In genomic region chr6:16258709-16259075, GRCh38 we compare ENCODE assay signal across 28 cellular contexts. TPM values are rescaled to one million over a fixed set of nuclear protein-coding genes. Genes with fewer than 3 reads are reported as not detected.
DNase-seq lines count a peak whose midpoint lies in the region; ATAC-seq and TF ChIP-seq lines count a peak whose summit lies in the region.
"Had no signal": no experiment of that assay in that cellular context is flagged by ENCODE, and none has a peak within 500 bp of the region (broad histone marks: within the 10 kb centered on the region; RNA-seq: fewer than 3 reads in every experiment).

No MANE protein-coding gene starts in this region.

- H3K27ac ChIP-seq in cardiac muscle cell (peak overlapping the region; percentile 82), left ventricle myocardium inferior (replicated peaks) (peak overlapping the region; percentile 74), ovary (peak overlapping the region; percentile 3 to 63), uterus (peak overlapping the region; percentile 66 to 80)
- H3K27ac ChIP-seq: A549, epithelial cell of prostate, hepatocyte, pancreas, right lobe of liver, WERI-Rb-1 had no signal

- H3K36me3 ChIP-seq in cardiac muscle cell (no peaks in the 10 kb centered on the region), left ventricle myocardium inferior (peaks cover 29% of the 10 kb centered on the region), ovary (no peaks in the 10 kb centered on the region), uterus (no peaks in the 10 kb centered on the region)
- H3K36me3 ChIP-seq: right lobe of liver, transverse colon, WERI-Rb-1 had no signal

- TF ChIP-seq EP300 in ovary (IDR thresholded peaks at IDR 0.05) = no peak

- no peak for TF ChIP-seq POLR2A in ovary (IDR thresholded peaks at IDR 0.05)
- TF ChIP-seq POLR2A in uterus (IDR thresholded peaks at IDR 0.05) = no peak

- ATAC-seq in left cardiac atrium (no peak), left colon (no peak)
- ATAC-seq: A549; CD8-positive, alpha-beta T cell; naive thymus-derived CD8-positive, alpha-beta T cell; right lobe of liver had no signal

- H3K27me3 ChIP-seq in cardiac muscle cell (no peaks in the 10 kb centered on the region), left ventricle myocardium inferior (ENCODE audit: low read depth) (no peaks in the 10 kb centered on the region), ovary (no peaks in the 10 kb centered on the region), uterus (no peaks in the 10 kb centered on the region)
- H3K27me3 ChIP-seq: hepatocyte, pancreas, right lobe of liver, transverse colon had no signal

- TF ChIP-seq CTCF in cardiac muscle cell (IDR thresholded peaks at IDR 0.05; ENCODE audit: low read depth, low read length) (no peak), left ventricle myocardium inferior (IDR thresholded peaks at IDR 0.05; ENCODE audit: borderline replicate concordance) (no peak), ovary (IDR thresholded peaks at IDR 0.05) (no peak), uterus (IDR thresholded peaks at IDR 0.05) (no peak)

- H3K9me3 ChIP-seq in cardiac muscle cell (ENCODE audit: low read depth) (no peaks in the 10 kb centered on the region), left ventricle myocardium inferior (replicated peaks) (no peaks in the 10 kb centered on the region), ovary (no peaks in the 10 kb centered on the region), uterus (no peaks in the 10 kb centered on the region)
- H3K9me3 ChIP-seq: A549, pancreas, right lobe of liver, transverse colon had no signal

- H3K4me1 ChIP-seq in cardiac muscle cell (ENCODE audit: low read depth) (peaks cover 15% of the 10 kb centered on the region), left ventricle myocardium inferior (peaks cover 44% of the 10 kb centered on the region), ovary (ENCODE audit: insufficient read depth) (peaks cover 7% of the 10 kb centered on the region), uterus (no peaks in the 10 kb centered on the region)
- H3K4me1 ChIP-seq: A549, pancreas, right lobe of liver, transverse colon had no signal

- no peak for DNase-seq in cardiac muscle cell (ENCODE audit: low read depth in 1 of 2, low spot score in 1 of 2)
- DNase-seq in left cardiac atrium = no peak
- no peak for DNase-seq in left ventricle myocardium inferior
- peak in 1 of 5 donors; percentile 52 for DNase-seq in ovary
- DNase-seq in uterus = no peak
- DNase-seq in left colon = no peak
- DNase-seq in NCI-H2171 (lab: John Stamatoyannopoulos, UW) = no peak
- no peak for DNase-seq in stimulated activated CD4-positive, alpha-beta T cell treated with anti-CD3 and anti-CD28 coated beads, Interleukin-4, amount 100 ng/mL, for 1 hour
- DNase-seq: activated CD4-positive, alpha-beta T cell treated with anti-CD3 and anti-CD28 coated beads, Interleukin-2, amount 10 ng/mL, durations not matched to agents 24 days and 14 days; activated gamma-delta T cell; activated T-cell treated with anti-CD3 and anti-CD28 coated beads, Interleukin-2, amount 50 U/mL, for 1 hour; CD8-positive, alpha-beta T cell; naive thymus-derived CD8-positive, alpha-beta T cell; NCI-H1048; NCI-H1694 treated with DMSO at 0.1 percent for 48 hours; NCI-H524 treated with DMSO at 0.1 percent for 48 hours; pancreas; right lobe of liver; SHP77 treated with DMSO at 0.1 percent for 48 hours; stimulated activated CD4-positive, alpha-beta T cell treated with anti-CD3 and anti-CD28 coated beads, Interleukin-15, amount 100 ng/mL, for 24 hours; stimulated activated naive CD8-positive, alpha-beta T cell treated with anti-CD3 and anti-CD28 coated beads, Interleukin-15, Interleukin-2, amounts not matched to agents 100 U/mL and 50 U/mL, for 24 hours; T1000; transverse colon; WERI-Rb-1 had no signal

- intact Hi-C loops in left cardiac atrium (cut with DNase I) (no loop called here), left ventricle myocardium inferior (cut with micrococcal nuclease) (no loop called here), ovary (cut with DNase I) (no loop called here), uterus (cut with DNase I; ENCODE audit: low total_unique reads) (no loop called here), left colon (cut with DNase I, micrococcal nuclease) (no loop called here)

- H3K4me3 ChIP-seq in cardiac muscle cell (no peak overlapping the region), left ventricle myocardium inferior (no peak overlapping the region), ovary (no peak overlapping the region), uterus (no peak overlapping the region)
- H3K4me3 ChIP-seq: A549, hepatocyte, pancreas, right lobe of liver, transverse colon had no signal

- 16 to 28% (median 25%) methylated on average over 6 of the region's 6 CpGs for WGBS in ovary, 3 donors

RNA-seq across cellular contexts. Expression of gene GMPR, which starts 20.3 kb away (rescaled TPM):
- total RNA-seq in cardiac muscle cell = 8.8 and 9.4 TPM in 2 replicates
- polyA plus RNA-seq in cardiac muscle cell = 29.6 and 32.0 TPM in 2 replicates
- 10 to 100 TPM; 58.8 to 65.2 TPM for total RNA-seq in left cardiac atrium
- 126 TPM for total RNA-seq in left ventricle myocardium inferior
- total RNA-seq in ovary = 10 to 100 TPM; 18.6 to 49.4 (median 35.1) TPM
- polyA plus RNA-seq in ovary = 10 to 100 TPM; 32.5 to 50.2 TPM
- total RNA-seq in uterus = 10 to 100 TPM in 2 of 4 donors, 1 to 10 TPM in 2; 1.5 to 18.2 (median 10.6) TPM
- 1 to 10 TPM; 2.3 to 5.6 TPM for total RNA-seq in left colon
- total RNA-seq: B cell had no signal
